In genomic region chr18:15407874-15408273, GRCh38 we compare ENCODE assay signal across 7 cellular contexts.
A peak's percentile ranks its signal among the peaks of the same experiment; 100 is the strongest.
DNase-seq lines count a peak whose midpoint lies in the region; ATAC-seq and TF ChIP-seq lines count a peak whose summit lies in the region.
"Not testable (repeated sequence)": the region's sequence is repeated elsewhere in the genome, so short reads cannot be mapped to it uniquely, and the experiment has no call there.

No MANE protein-coding gene starts in this region.

- H4K91ac ChIP-seq in IMR-90 (ENCODE audit: insufficient read depth, low read depth, low read length), result not testable (repeated sequence)

- not testable (repeated sequence) for H2AFZ ChIP-seq in IMR-90 (replicated peaks; ENCODE audit: low read length, poor library complexity)
- peak overlapping the region; percentile 5; the same call in 1 of the 2 replicates for H2AFZ ChIP-seq in OCI-LY7 (ENCODE audit: low read length)

- TF ChIP-seq POLR2A in IMR-90 (IDR thresholded peaks at IDR 0.05; ENCODE audit: low read depth, low read length), result not testable (repeated sequence)

- not testable (repeated sequence) for H3K4me1 ChIP-seq in IMR-90 (ENCODE audit: control insufficient read depth, insufficient read depth, low read length); OCI-LY7 (ENCODE audit: insufficient read depth, low read length, poor library complexity, severe bottlenecking)

- DNase-seq in G401 (ENCODE audit: low spot score) (peak; percentile 6), IMR-90 (peak; percentile 51), astrocyte of the spinal cord (ENCODE audit: low read depth, low spot score) (peak; percentile 8), fibroblast of gingiva (ENCODE audit: low read depth) (peak; percentile 1), lung microvascular endothelial cell (ENCODE audit: low read depth in 2 of 2) (peak; percentile 1 to 2), renal cortical epithelial cell (ENCODE audit: low read depth) (peak; percentile 15)
- DNase-seq in OCI-LY7 (ENCODE audit: low spot score), result not testable (repeated sequence)

- H3K23ac ChIP-seq in IMR-90 (ENCODE audit: low read depth, low read length), result not testable (repeated sequence)

- not testable (repeated sequence) for H3K4ac ChIP-seq in IMR-90 (ENCODE audit: low read depth, low read length)

- H3K27me3 ChIP-seq in IMR-90 (ENCODE audit: control insufficient read depth, insufficient read depth, low read length), result not testable (repeated sequence)

- H3K79me2 ChIP-seq in OCI-LY7 (ENCODE audit: insufficient read depth, low read depth, low read length), result not testable (repeated sequence)

- BruUV-seq in IMR-90 (replicated peaks; lab: Mats Ljungman, UMichigan); OCI-LY7 (replicated peaks; lab: Mats Ljungman, UMichigan): not testable (repeated sequence)

- H3K9me1 ChIP-seq in IMR-90 (ENCODE audit: insufficient read depth, low read length), result not testable (repeated sequence)

- not testable (repeated sequence) for H2BK15ac ChIP-seq in IMR-90 (ENCODE audit: low read depth, low read length)

- H3K36me3 ChIP-seq in IMR-90 (ENCODE audit: control insufficient read depth, insufficient read depth, low read length); OCI-LY7 (ENCODE audit: insufficient read depth, low read length): not testable (repeated sequence)

- WGBS in IMR-90 (ENCODE audit: extremely low coverage in 2 of 2, insufficient read length in 1 of 2), 2 experiments, result 34% methylated on average over 4 of the region's 4 CpGs; no CpG with 5 or more reads in 1 of the 2 experiments

- H3K56ac ChIP-seq in IMR-90 (ENCODE audit: extremely low read depth, insufficient read depth, low read length), result not testable (repeated sequence)

- intact Hi-C loops in IMR-90 (cut with micrococcal nuclease); OCI-LY7 (cut with micrococcal nuclease; ENCODE audit: unreplicated experiment): not testable (repeated sequence)

- TF ChIP-seq RAD21 in IMR-90 (IDR thresholded peaks at IDR 0.05; ENCODE audit: low read length), result not testable (repeated sequence)

- not testable (repeated sequence) for H2AK5ac ChIP-seq in IMR-90 (ENCODE audit: low read depth, low read length)

- POLR2A ChIA-PET in IMR-90 (lab: Charles Lee; ENCODE audit: unreplicated experiment); OCI-LY7 (lab: Charles Lee): not testable (repeated sequence)

- not testable (repeated sequence) for H3K79me1 ChIP-seq in IMR-90 (ENCODE audit: low read depth in 1 of 2, low read length in 2 of 2)

- not testable (repeated sequence) for H3K4me3 ChIP-seq in IMR-90 (ENCODE audit: insufficient read depth, low read depth, low read length); OCI-LY7 (ENCODE audit: low read depth, low read length, poor library complexity, severe bottlenecking); astrocyte of the spinal cord (ENCODE audit: low read depth, low read length)

- not testable (repeated sequence) for H3K4me2 ChIP-seq in IMR-90 (ENCODE audit: low read depth, low read length); OCI-LY7 (ENCODE audit: low read length)

- H3K9ac ChIP-seq in IMR-90 (ENCODE audit: low read depth, low read length), result not testable (repeated sequence)

- H2BK5ac ChIP-seq in IMR-90 (ENCODE audit: low read depth, low read length, poor library complexity, severe bottlenecking), result not testable (repeated sequence)

- CTCF ChIA-PET in IMR-90 (lab: Yijun Ruan, JAX); OCI-LY7 (lab: Charles Lee; ENCODE audit: unreplicated experiment): not testable (repeated sequence)

- in situ Hi-C loops in G401 (cut with HindIII; ENCODE audit: low sequenced_read_pairs); IMR-90 (cut with MboI; ENCODE audit: low sequenced_read_pairs); astrocyte of the spinal cord (cut with HindIII; ENCODE audit: low sequenced_read_pairs): not testable (repeated sequence)

- H3K9me2 ChIP-seq in OCI-LY7 (ENCODE audit: insufficient read depth, low read length), result not testable (repeated sequence)

- not testable (repeated sequence) for ATAC-seq in IMR-90 (ENCODE audit: low read depth)

- not testable (repeated sequence) for H3K27ac ChIP-seq in IMR-90 (ENCODE audit: insufficient read depth, low read length); OCI-LY7 (ENCODE audit: low read depth, low read length, poor library complexity, severe bottlenecking)

- H2BK120ac ChIP-seq in IMR-90 (ENCODE audit: low read depth, low read length), result not testable (repeated sequence)

- H2AK9ac ChIP-seq in IMR-90 (replicated peaks; ENCODE audit: low read depth, low read length, poor library complexity), result not testable (repeated sequence)

- TF ChIP-seq CTCF in IMR-90 (conservative IDR thresholded peaks at IDR 0.05; ENCODE audit: low read depth, low read length); OCI-LY7 (conservative IDR thresholded peaks at IDR 0.05; ENCODE audit: low read length); astrocyte of the spinal cord (IDR thresholded peaks at IDR 0.05; ENCODE audit: low read depth, low read length): not testable (repeated sequence)

- H4K5ac ChIP-seq in IMR-90 (ENCODE audit: low read depth, low read length), result not testable (repeated sequence)

- not testable (repeated sequence) for H3K18ac ChIP-seq in IMR-90 (ENCODE audit: low read depth, low read length)

- dilution Hi-C loops in IMR-90 (cut with HindIII; ENCODE audit: low sequenced_read_pairs, unreplicated experiment), result not testable (repeated sequence)

- H4K8ac ChIP-seq in IMR-90 (ENCODE audit: low read depth in 2 of 2, low read length in 2 of 2), result not testable (repeated sequence)

- H3K9me3 ChIP-seq in IMR-90 (ENCODE audit: control insufficient read depth, insufficient read depth, low read length), result peaks cover 19% of the 10 kb centered on the region
- H3K9me3 ChIP-seq in OCI-LY7 (ENCODE audit: low read length), result not testable (repeated sequence)

- H2BK20ac ChIP-seq in IMR-90 (ENCODE audit: low read depth, low read length), result not testable (repeated sequence)

- H4K20me1 ChIP-seq in IMR-90 (ENCODE audit: insufficient read depth, low read length); OCI-LY7 (ENCODE audit: insufficient read depth, low read length): not testable (repeated sequence)

- H3K14ac ChIP-seq in IMR-90 (replicated peaks; ENCODE audit: low read depth, low read length), result not testable (repeated sequence)
